Comparison of ENCODE assay signal across 1 cellular context in the genomic region with DNA sequence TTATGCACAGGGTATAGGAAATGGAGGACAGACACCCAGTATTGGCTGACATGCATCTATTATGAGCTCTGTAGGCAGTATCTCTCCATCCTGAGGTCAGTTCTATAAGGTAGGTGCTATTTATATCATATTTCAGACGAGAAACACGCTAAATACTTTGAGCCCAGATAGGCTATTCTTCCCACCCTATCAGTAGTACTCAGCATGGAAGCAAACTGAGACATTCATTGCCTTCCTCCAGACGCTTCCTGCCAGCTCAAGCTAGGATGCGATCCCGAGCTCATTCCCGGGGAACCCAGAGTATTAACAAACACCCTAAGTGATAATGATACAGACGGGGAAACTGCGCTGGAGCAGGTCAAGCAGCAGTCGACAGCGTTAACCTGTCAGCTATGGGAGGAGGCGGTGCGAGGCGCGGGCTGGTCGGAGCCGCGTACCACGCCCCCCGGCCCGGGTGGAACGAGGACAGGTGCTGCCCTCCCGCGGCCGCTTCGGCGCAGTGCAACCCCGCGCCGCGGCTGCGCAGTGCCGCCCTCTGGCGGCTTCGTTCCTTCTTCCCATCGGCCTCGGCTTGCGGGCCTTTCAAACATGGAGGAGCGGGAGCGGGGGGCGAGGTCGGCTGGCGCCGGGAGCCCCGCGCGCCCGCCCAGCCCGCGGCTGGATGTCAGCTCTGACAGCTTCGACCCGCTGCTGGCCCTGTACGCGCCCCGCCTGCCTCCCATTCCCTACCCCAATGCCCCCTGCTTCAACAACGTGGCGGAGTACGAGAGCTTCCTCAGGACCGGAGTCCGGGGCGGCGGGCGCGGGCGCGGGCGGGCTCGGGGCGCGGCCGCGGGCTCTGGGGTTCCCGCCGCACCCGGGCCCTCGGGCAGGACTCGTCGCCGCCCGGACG.
A peak's percentile ranks its signal among the peaks of the same experiment; 100 is the strongest.
TF ChIP-seq lines count a peak whose summit lies in the region.

A gene (plus strand): TSS at position 550 of the 892 bp plus-strand sequence. CDS start 39 bp downstream, at position 589.

TF ChIP-seq in HepG2, 621 proteins besides CTCF, POLR2A, EP300 and RAD21 (continued from another document and continues in another):
- TF ChIP-seq, protein P1, sequence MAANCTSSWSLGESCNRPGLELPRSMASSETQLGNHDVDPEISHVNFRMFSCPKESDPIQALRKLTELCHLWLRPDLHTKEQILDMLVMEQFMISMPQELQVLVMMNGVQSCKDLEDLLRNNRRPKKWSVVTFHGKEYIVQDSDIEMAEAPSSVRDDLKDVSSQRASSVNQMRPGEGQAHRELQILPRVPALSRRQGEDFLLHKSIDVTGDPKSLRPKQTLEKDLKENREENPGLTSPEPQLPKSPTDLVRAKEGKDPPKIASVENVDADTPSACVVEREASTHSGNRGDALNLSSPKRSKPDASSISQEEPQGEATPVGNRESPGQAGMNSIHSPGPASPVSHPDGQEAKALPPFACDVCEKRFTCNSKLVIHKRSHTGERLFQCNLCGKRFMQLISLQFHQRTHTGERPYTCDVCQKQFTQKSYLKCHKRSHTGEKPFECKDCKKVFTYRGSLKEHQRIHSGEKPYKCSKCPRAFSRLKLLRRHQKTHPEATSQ (CRISPR knock-in tag; IDR thresholded peaks at IDR 0.05; ENCODE audit: borderline replicate concordance) = no peak
- no peak for TF ChIP-seq HMG20A (CRISPR knock-in tag; IDR thresholded peaks at IDR 0.05; ENCODE audit: borderline replicate concordance)
- peak; percentile 22 for TF ChIP-seq ZNF883 (CRISPR knock-in tag; IDR thresholded peaks at IDR 0.05; ENCODE audit: not compliant biosample characterization)
- TF ChIP-seq ZNF709 (CRISPR knock-in tag; IDR thresholded peaks at IDR 0.05) = no peak
- TF ChIP-seq ZBTB1 (CRISPR knock-in tag; IDR thresholded peaks at IDR 0.05; ENCODE audit: borderline replicate concordance) = no peak
- no peak for TF ChIP-seq SATB2 (CRISPR knock-in tag; IDR thresholded peaks at IDR 0.05)
- TF ChIP-seq THAP11 (CRISPR knock-in tag; IDR thresholded peaks at IDR 0.05) = peak; percentile 65
- no peak for TF ChIP-seq MZF1 (CRISPR knock-in tag; IDR thresholded peaks at IDR 0.05; ENCODE audit: borderline replicate concordance)
- no peak for TF ChIP-seq ZNF510 (CRISPR knock-in tag; IDR thresholded peaks at IDR 0.05; ENCODE audit: low read depth)
- TF ChIP-seq, protein P2, sequence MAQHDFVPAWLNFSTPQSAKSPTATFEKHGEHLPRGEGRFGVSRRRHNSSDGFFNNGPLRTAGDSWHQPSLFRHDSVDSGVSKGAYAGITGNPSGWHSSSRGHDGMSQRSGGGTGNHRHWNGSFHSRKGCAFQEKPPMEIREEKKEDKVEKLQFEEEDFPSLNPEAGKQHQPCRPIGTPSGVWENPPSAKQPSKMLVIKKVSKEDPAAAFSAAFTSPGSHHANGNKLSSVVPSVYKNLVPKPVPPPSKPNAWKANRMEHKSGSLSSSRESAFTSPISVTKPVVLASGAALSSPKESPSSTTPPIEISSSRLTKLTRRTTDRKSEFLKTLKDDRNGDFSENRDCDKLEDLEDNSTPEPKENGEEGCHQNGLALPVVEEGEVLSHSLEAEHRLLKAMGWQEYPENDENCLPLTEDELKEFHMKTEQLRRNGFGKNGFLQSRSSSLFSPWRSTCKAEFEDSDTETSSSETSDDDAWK (CRISPR knock-in tag; IDR thresholded peaks at IDR 0.05) = no peak
- TF ChIP-seq MYC (CRISPR knock-in tag; IDR thresholded peaks at IDR 0.05; ENCODE audit: borderline replicate concordance) = peak; percentile 41; the same call in 1 of the 2 replicates
- no peak for TF ChIP-seq ZMYM2 (CRISPR knock-in tag; IDR thresholded peaks at IDR 0.05)
- TF ChIP-seq, protein P3, sequence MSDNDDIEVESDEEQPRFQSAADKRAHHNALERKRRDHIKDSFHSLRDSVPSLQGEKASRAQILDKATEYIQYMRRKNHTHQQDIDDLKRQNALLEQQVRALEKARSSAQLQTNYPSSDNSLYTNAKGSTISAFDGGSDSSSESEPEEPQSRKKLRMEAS (IDR thresholded peaks at IDR 0.05) = peak; percentile 51
- TF ChIP-seq, protein P4, sequence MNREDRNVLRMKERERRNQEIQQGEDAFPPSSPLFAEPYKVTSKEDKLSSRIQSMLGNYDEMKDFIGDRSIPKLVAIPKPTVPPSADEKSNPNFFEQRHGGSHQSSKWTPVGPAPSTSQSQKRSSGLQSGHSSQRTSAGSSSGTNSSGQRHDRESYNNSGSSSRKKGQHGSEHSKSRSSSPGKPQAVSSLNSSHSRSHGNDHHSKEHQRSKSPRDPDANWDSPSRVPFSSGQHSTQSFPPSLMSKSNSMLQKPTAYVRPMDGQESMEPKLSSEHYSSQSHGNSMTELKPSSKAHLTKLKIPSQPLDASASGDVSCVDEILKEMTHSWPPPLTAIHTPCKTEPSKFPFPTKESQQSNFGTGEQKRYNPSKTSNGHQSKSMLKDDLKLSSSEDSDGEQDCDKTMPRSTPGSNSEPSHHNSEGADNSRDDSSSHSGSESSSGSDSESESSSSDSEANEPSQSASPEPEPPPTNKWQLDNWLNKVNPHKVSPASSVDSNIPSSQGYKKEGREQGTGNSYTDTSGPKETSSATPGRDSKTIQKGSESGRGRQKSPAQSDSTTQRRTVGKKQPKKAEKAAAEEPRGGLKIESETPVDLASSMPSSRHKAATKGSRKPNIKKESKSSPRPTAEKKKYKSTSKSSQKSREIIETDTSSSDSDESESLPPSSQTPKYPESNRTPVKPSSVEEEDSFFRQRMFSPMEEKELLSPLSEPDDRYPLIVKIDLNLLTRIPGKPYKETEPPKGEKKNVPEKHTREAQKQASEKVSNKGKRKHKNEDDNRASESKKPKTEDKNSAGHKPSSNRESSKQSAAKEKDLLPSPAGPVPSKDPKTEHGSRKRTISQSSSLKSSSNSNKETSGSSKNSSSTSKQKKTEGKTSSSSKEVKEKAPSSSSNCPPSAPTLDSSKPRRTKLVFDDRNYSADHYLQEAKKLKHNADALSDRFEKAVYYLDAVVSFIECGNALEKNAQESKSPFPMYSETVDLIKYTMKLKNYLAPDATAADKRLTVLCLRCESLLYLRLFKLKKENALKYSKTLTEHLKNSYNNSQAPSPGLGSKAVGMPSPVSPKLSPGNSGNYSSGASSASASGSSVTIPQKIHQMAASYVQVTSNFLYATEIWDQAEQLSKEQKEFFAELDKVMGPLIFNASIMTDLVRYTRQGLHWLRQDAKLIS (CRISPR knock-in tag; IDR thresholded peaks at IDR 0.05) = no peak
- no peak for TF ChIP-seq JARID2 (CRISPR knock-in tag; IDR thresholded peaks at IDR 0.05; ENCODE audit: insufficient replicate concordance)
- TF ChIP-seq, protein P5, sequence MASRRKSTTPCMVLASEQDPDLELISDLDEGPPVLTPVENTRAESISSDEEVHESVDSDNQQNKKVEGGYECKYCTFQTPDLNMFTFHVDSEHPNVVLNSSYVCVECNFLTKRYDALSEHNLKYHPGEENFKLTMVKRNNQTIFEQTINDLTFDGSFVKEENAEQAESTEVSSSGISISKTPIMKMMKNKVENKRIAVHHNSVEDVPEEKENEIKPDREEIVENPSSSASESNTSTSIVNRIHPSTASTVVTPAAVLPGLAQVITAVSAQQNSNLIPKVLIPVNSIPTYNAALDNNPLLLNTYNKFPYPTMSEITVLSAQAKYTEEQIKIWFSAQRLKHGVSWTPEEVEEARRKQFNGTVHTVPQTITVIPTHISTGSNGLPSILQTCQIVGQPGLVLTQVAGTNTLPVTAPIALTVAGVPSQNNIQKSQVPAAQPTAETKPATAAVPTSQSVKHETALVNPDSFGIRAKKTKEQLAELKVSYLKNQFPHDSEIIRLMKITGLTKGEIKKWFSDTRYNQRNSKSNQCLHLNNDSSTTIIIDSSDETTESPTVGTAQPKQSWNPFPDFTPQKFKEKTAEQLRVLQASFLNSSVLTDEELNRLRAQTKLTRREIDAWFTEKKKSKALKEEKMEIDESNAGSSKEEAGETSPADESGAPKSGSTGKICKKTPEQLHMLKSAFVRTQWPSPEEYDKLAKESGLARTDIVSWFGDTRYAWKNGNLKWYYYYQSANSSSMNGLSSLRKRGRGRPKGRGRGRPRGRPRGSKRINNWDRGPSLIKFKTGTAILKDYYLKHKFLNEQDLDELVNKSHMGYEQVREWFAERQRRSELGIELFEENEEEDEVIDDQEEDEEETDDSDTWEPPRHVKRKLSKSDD (CRISPR knock-in tag; IDR thresholded peaks at IDR 0.05; ENCODE audit: low read depth) = 0 out of 2 replicates have a peak, but pooled peaks have one; percentile 20
- TF ChIP-seq ZSCAN29 (CRISPR knock-in tag; conservative IDR thresholded peaks at IDR 0.05) = no peak
- no peak; the same call in 1 of the 2 replicates for TF ChIP-seq ZNF431 (CRISPR knock-in tag; IDR thresholded peaks at IDR 0.05; ENCODE audit: borderline replicate concordance, low read depth)
- TF ChIP-seq, protein P6, sequence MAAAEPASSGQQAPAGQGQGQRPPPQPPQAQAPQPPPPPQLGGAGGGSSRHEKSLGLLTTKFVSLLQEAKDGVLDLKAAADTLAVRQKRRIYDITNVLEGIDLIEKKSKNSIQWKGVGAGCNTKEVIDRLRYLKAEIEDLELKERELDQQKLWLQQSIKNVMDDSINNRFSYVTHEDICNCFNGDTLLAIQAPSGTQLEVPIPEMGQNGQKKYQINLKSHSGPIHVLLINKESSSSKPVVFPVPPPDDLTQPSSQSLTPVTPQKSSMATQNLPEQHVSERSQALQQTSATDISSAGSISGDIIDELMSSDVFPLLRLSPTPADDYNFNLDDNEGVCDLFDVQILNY (CRISPR knock-in tag; conservative IDR thresholded peaks at IDR 0.05) = 0 out of 2 replicates have a peak, but pooled peaks have one; percentile 63
- TF ChIP-seq, protein P7, sequence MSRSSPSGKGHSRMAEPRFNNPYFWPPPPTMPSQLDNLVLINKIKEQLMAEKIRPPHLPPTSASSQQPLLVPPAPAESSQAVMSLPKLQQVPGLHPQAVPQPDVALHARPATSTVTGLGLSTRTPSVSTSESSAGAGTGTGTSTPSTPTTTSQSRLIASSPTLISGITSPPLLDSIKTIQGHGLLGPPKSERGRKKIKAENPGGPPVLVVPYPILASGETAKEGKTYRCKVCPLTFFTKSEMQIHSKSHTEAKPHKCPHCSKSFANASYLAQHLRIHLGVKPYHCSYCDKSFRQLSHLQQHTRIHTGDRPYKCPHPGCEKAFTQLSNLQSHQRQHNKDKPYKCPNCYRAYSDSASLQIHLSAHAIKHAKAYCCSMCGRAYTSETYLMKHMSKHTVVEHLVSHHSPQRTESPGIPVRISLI (CRISPR knock-in tag; IDR thresholded peaks at IDR 0.05; ENCODE audit: borderline replicate concordance) = no peak
- no peak for TF ChIP-seq MIER2 (CRISPR knock-in tag; IDR thresholded peaks at IDR 0.05)
- no peak for TF ChIP-seq NPAS2 (CRISPR knock-in tag; IDR thresholded peaks at IDR 0.05; ENCODE audit: borderline replicate concordance)
- 0 out of 2 replicates have a peak, but pooled peaks have one; percentile 31 for TF ChIP-seq ZKSCAN1 (IDR thresholded peaks at IDR 0.05; ENCODE audit: low read length)
- TF ChIP-seq TOPORS (CRISPR knock-in tag; IDR thresholded peaks at IDR 0.05) = 0 out of 2 replicates have a peak, but pooled peaks have one; percentile 21
- TF ChIP-seq ZNF713 (CRISPR knock-in tag; IDR thresholded peaks at IDR 0.05) = no peak
- peak in 1 of 2 experiments; percentile 92; a peak in 2 of 4 replicates for TF ChIP-seq KLF16 (CRISPR knock-in tag; IDR thresholded peaks at IDR 0.05)
- TF ChIP-seq, protein P8, sequence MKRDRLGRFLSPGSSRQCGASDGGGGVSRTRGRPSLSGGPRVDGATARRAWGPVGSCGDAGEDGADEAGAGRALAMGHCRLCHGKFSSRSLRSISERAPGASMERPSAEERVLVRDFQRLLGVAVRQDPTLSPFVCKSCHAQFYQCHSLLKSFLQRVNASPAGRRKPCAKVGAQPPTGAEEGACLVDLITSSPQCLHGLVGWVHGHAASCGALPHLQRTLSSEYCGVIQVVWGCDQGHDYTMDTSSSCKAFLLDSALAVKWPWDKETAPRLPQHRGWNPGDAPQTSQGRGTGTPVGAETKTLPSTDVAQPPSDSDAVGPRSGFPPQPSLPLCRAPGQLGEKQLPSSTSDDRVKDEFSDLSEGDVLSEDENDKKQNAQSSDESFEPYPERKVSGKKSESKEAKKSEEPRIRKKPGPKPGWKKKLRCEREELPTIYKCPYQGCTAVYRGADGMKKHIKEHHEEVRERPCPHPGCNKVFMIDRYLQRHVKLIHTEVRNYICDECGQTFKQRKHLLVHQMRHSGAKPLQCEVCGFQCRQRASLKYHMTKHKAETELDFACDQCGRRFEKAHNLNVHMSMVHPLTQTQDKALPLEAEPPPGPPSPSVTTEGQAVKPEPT (CRISPR knock-in tag; IDR thresholded peaks at IDR 0.05; ENCODE audit: low read depth) = no peak
- no peak; the same call in 1 of the 2 replicates for TF ChIP-seq ZNF670 (CRISPR knock-in tag; IDR thresholded peaks at IDR 0.05; ENCODE audit: borderline replicate concordance)
- no peak for TF ChIP-seq SP4 (CRISPR knock-in tag; IDR thresholded peaks at IDR 0.05)
- TF ChIP-seq, protein P9, sequence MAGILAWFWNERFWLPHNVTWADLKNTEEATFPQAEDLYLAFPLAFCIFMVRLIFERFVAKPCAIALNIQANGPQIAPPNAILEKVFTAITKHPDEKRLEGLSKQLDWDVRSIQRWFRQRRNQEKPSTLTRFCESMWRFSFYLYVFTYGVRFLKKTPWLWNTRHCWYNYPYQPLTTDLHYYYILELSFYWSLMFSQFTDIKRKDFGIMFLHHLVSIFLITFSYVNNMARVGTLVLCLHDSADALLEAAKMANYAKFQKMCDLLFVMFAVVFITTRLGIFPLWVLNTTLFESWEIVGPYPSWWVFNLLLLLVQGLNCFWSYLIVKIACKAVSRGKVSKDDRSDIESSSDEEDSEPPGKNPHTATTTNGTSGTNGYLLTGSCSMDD (CRISPR knock-in tag; IDR thresholded peaks at IDR 0.05) = no peak
- peak; percentile 83; the same call in 1 of the 3 replicates for TF ChIP-seq MXI1 (IDR thresholded peaks at IDR 0.05; ENCODE audit: borderline replicate concordance, low read depth, low read length)
- TF ChIP-seq ARID2 (CRISPR knock-in tag; IDR thresholded peaks at IDR 0.05; ENCODE audit: borderline replicate concordance) = 0 out of 2 replicates have a peak, but pooled peaks have one; percentile 43
- no peak for TF ChIP-seq KDM1A (CRISPR knock-in tag; IDR thresholded peaks at IDR 0.05)
- peak; percentile 49; the same call in 1 of the 2 replicates for TF ChIP-seq SMC3 (IDR thresholded peaks at IDR 0.05; ENCODE audit: low read length)
- no peak for TF ChIP-seq GTF3A (CRISPR knock-in tag; conservative IDR thresholded peaks at IDR 0.05)
- TF ChIP-seq, protein P10, sequence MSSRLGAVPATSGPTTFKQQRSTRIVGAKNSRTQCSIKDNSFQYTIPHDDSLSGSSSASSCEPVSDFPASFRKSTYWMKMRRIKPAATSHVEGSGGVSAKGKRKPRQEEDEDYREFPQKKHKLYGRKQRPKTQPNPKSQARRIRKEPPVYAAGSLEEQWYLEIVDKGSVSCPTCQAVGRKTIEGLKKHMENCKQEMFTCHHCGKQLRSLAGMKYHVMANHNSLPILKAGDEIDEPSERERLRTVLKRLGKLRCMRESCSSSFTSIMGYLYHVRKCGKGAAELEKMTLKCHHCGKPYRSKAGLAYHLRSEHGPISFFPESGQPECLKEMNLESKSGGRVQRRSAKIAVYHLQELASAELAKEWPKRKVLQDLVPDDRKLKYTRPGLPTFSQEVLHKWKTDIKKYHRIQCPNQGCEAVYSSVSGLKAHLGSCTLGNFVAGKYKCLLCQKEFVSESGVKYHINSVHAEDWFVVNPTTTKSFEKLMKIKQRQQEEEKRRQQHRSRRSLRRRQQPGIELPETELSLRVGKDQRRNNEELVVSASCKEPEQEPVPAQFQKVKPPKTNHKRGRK (CRISPR knock-in tag; IDR thresholded peaks at IDR 0.05) = no peak
- no peak for TF ChIP-seq ZSCAN30 (CRISPR knock-in tag; IDR thresholded peaks at IDR 0.05)
- no peak for TF ChIP-seq ZFP41 (CRISPR knock-in tag; IDR thresholded peaks at IDR 0.05; ENCODE audit: borderline replicate concordance)
- no peak for TF ChIP-seq RAD51 (IDR thresholded peaks at IDR 0.05; ENCODE audit: borderline replicate concordance)
- TF ChIP-seq ZFP37 (CRISPR knock-in tag; IDR thresholded peaks at IDR 0.05; ENCODE audit: borderline replicate concordance) = no peak
